In the genomic region with DNA sequence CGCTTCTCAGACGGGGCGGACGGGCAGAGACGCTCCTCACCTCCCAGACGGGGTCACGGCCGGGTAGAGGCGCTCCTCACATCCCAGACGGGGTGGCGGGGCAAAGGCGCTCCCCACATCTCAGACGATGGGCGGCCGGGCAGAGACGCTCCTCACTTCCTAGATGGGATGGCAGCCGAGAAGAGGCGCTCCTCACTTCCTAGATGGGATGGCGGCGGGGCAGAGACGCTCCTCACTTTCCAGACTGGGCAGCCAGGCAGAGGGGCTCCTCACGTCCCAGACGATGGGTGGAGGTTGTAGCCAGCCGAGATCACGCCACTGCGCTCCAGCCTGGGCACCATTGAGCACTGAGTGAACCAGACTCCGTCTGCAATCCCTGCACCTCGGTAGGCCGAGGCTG, we compare ENCODE assay signal across 5 cellular contexts.
DNase-seq lines count a peak whose midpoint lies in the region; ATAC-seq and TF ChIP-seq lines count a peak whose summit lies in the region.
"Not testable (repeated sequence)": the region's sequence is repeated elsewhere in the genome, so short reads cannot be mapped to it uniquely, and the experiment has no call there.

No MANE protein-coding gene starts in this region.

- peak overlapping the region in 11 of 12 donors; percentile 40 to 83 (median 74) for H3K27ac ChIP-seq in heart left ventricle
- peak overlapping the region in 7 of 10 donors; percentile 28 to 83 (median 74) for H3K27ac ChIP-seq in heart right ventricle
- H3K27ac ChIP-seq in left ventricle myocardium inferior (replicated peaks), result peak overlapping the region; percentile 85
- H3K27ac ChIP-seq in right atrium auricular region, result peak overlapping the region; percentile 62 to 83
- H3K27ac ChIP-seq in right cardiac atrium (ENCODE audit: low read length), result peak overlapping the region; percentile 42

- H3K36me3 ChIP-seq in heart left ventricle, heart right ventricle, left ventricle myocardium inferior, right atrium auricular region: not testable (repeated sequence)

- DNase-seq in heart left ventricle; heart right ventricle; left ventricle myocardium inferior; right atrium auricular region (ENCODE audit: low spot score); right cardiac atrium: not testable (repeated sequence)

- not testable (repeated sequence) for TF ChIP-seq CTCF in heart left ventricle (IDR thresholded peaks at IDR 0.05); heart right ventricle (IDR thresholded peaks at IDR 0.05); left ventricle myocardium inferior (IDR thresholded peaks at IDR 0.05; ENCODE audit: borderline replicate concordance); right atrium auricular region (IDR thresholded peaks at IDR 0.05)

- peaks cover 0 to 33% (median 7%) of the 10 kb centered on the region in 12 donors for H3K4me1 ChIP-seq in heart left ventricle
- H3K4me1 ChIP-seq in heart right ventricle, result peaks cover 0 to 43% (median 7%) of the 10 kb centered on the region in 9 donors
- H3K4me1 ChIP-seq in left ventricle myocardium inferior, result peaks cover 37% of the 10 kb centered on the region
- H3K4me1 ChIP-seq in right atrium auricular region; right cardiac atrium (ENCODE audit: control insufficient read depth, insufficient read depth, low read length): not testable (repeated sequence)

- 67 to 78% (median 71%) methylated on average over 7 to 28 of the region's 29 CpGs for WGBS in heart left ventricle, 4 donors
- 65 to 67% methylated on average over 13 to 22 of the region's 29 CpGs for whole genome bisulfite sequencing in heart right ventricle, 2 donors
- WGBS in right cardiac atrium, result 93% methylated on average over 25 of the region's 29 CpGs

- intact Hi-C loops in heart left ventricle (cut with DNase I), result loop anchor here in 1 of 10 donors (10.0 kb wide), 2 partner anchors 83 to 123 kb away; partner anchors contain the start of gene RBM20
- intact Hi-C loops in heart right ventricle (cut with DNase I); left ventricle myocardium inferior (cut with micrococcal nuclease); right cardiac atrium (cut with DNase I): not testable (repeated sequence)

- not testable (repeated sequence) for H3K27me3 ChIP-seq in heart left ventricle; heart right ventricle; left ventricle myocardium inferior (ENCODE audit: low read depth); right atrium auricular region; right cardiac atrium (ENCODE audit: control insufficient read depth, insufficient read depth)

- not testable (repeated sequence) for ATAC-seq in heart left ventricle, heart right ventricle, right cardiac atrium

- not testable (repeated sequence) for TF ChIP-seq POLR2A in heart left ventricle (IDR thresholded peaks at IDR 0.05)

- H3K4me3 ChIP-seq in heart left ventricle (peak overlapping the region in 8 of 12 donors; percentile 35 to 54 (median 42)), heart right ventricle (peak overlapping the region in 8 of 10 donors; percentile 0 to 48 (median 35)), left ventricle myocardium inferior (peak overlapping the region; percentile 59)
- H3K4me3 ChIP-seq in right atrium auricular region; right cardiac atrium (ENCODE audit: low read length): not testable (repeated sequence)

- H3K9me3 ChIP-seq in heart left ventricle; heart right ventricle; left ventricle myocardium inferior (replicated peaks); right atrium auricular region; right cardiac atrium (ENCODE audit: control insufficient read depth, low read length): not testable (repeated sequence)
